ENCODE assay signal across 22 cellular contexts in genomic region chr13:112200200-112200599, GRCh38.
DNase-seq lines count a peak whose midpoint lies in the region; ATAC-seq and TF ChIP-seq lines count a peak whose summit lies in the region.
"Had no signal": no experiment of that assay in that cellular context is flagged by ENCODE, and none has a peak within 500 bp of the region (broad histone marks: within the 10 kb centered on the region; RNA-seq: fewer than 3 reads in every experiment).

No MANE protein-coding gene starts in this region.

- no peak overlapping the region for H3K23ac ChIP-seq in neuronal stem cell (ENCODE audit: low read depth, low read length, poor library complexity)

- peak; percentile 19 for DNase-seq in CD14-positive monocyte (ENCODE audit: low spot score)
- DNase-seq in coronary artery (ENCODE audit: low spot score): peak; percentile 54
- DNase-seq in neuronal stem cell (ENCODE audit: low spot score): no peak
- DNase-seq in aorta: peak; percentile 26 to 44
- DNase-seq in SIG-M5 (lab: John Stamatoyannopoulos, UW): no peak
- DNase-seq in HuH-7.5 (ENCODE audit: low spot score): no peak
- DNase-seq: 8988T; ACHN; AML-193; BE2C; Calu3; CD4-positive, alpha-beta memory T cell; COR-L47; DMS53; DMS79 treated with DMSO at 0.1 percent for 48 hours; GF-D8; GOT3; HFFc6 had no signal

- H3K27ac ChIP-seq in coronary artery (no peak overlapping the region), neuronal stem cell (replicated peaks; ENCODE audit: low read length) (no peak overlapping the region), aorta (ENCODE audit: low read depth in 1 of 2, low read length in 2 of 2) (no peak overlapping the region)
- H3K27ac ChIP-seq: A549; BLaER1 treated with 17β-estradiol and CSF1 and Interleukin-3, amounts not matched to agents 10 nM and 100 nM had no signal

- H2BK120ac ChIP-seq in neuronal stem cell (ENCODE audit: low read depth, low read length): no peak overlapping the region

- H3K18ac ChIP-seq in neuronal stem cell (ENCODE audit: low read length): peak overlapping the region; percentile 68

- H3K27me3 ChIP-seq in neuronal stem cell (ENCODE audit: control insufficient read depth in 3 of 3, insufficient read depth in 3 of 3, low read depth in 1 of 3, low read length in 3 of 3) (no peaks in the 10 kb centered on the region), aorta (ENCODE audit: control insufficient read depth in 1 of 2, insufficient read depth in 2 of 2, low read length in 1 of 2) (no peaks in the 10 kb centered on the region)

- H3K36me3 Mint-ChIP-seq in CD14-positive monocyte: no peaks in the 10 kb centered on the region
- H3K36me3 Mint-ChIP-seq: CD4-positive, alpha-beta memory T cell had no signal

- no peak overlapping the region for H3K4me3 Mint-ChIP-seq in CD14-positive monocyte
- H3K4me3 Mint-ChIP-seq: CD4-positive, alpha-beta memory T cell; HFFc6 had no signal

- no peaks in the 10 kb centered on the region for H3K4me1 Mint-ChIP-seq in CD14-positive monocyte

- no peak overlapping the region for H2AK5ac ChIP-seq in neuronal stem cell (ENCODE audit: low read depth, low read length)

- peaks cover 14 to 21% (median 20%) of the 10 kb centered on the region in 3 donors for H3K27me3 Mint-ChIP-seq in CD14-positive monocyte (ENCODE audit: low read depth in 3 of 3)

- no peak overlapping the region for H3K14ac ChIP-seq in neuronal stem cell (ENCODE audit: low read length)

- H4K91ac ChIP-seq in neuronal stem cell (ENCODE audit: low read depth, low read length, poor library complexity): no peak overlapping the region

- H3K4me3 ChIP-seq in coronary artery: no peak overlapping the region
- no peak overlapping the region for H3K4me3 ChIP-seq in neuronal stem cell (ENCODE audit: low read length in 2 of 2)
- no peak overlapping the region for H3K4me3 ChIP-seq in aorta (ENCODE audit: low read length in 2 of 2)
- H3K4me3 ChIP-seq: A549; BLaER1 treated with 17β-estradiol and CSF1 and Interleukin-3, amounts not matched to agents 10 nM and 100 nM; HAP-1 had no signal

- no peaks in the 10 kb centered on the region for H3K9me3 ChIP-seq in neuronal stem cell (replicated peaks in 1 of 2; ENCODE audit: control insufficient read depth in 2 of 2, insufficient read depth in 1 of 2, low read depth in 1 of 2, low read length in 2 of 2)
- peaks cover 2% of the 10 kb centered on the region for H3K9me3 ChIP-seq in aorta (ENCODE audit: control insufficient read depth, low read length)
- H3K9me3 ChIP-seq: A549; BE2C; BLaER1 treated with 17β-estradiol and CSF1 and Interleukin-3, amounts not matched to agents 10 nM and 100 nM; HAP-1 had no signal

- no peak overlapping the region for H3K9ac ChIP-seq in neuronal stem cell (ENCODE audit: low read depth, low read length, poor library complexity)
- H3K9ac ChIP-seq: BLaER1 treated with 17β-estradiol and CSF1 and Interleukin-3, amounts not matched to agents 10 nM and 100 nM had no signal

- no peak for ATAC-seq in aorta (ENCODE audit: low FRiP score)
- ATAC-seq in esophagus mucosa: no peak
- ATAC-seq: A549 had no signal

- H3K36me3 ChIP-seq in neuronal stem cell (replicated peaks in 1 of 2; ENCODE audit: control insufficient read depth in 2 of 2, insufficient read depth in 2 of 2, low read length in 2 of 2) (no peaks in the 10 kb centered on the region), aorta (ENCODE audit: control insufficient read depth in 1 of 2, insufficient read depth in 2 of 2, low read length in 1 of 2) (no peaks in the 10 kb centered on the region)
- H3K36me3 ChIP-seq: BE2C; BLaER1 treated with 17β-estradiol and CSF1 and Interleukin-3, amounts not matched to agents 10 nM and 100 nM; HAP-1 had no signal

- TF ChIP-seq CTCF in CD14-positive monocyte (IDR thresholded peaks at IDR 0.05) (no peak), coronary artery (IDR thresholded peaks at IDR 0.05) (no peak)

- H3K9me3 Mint-ChIP-seq in CD14-positive monocyte: peaks cover under 1 to 20% (median 9%) of the 10 kb centered on the region in 7 donors

- peak overlapping the region; percentile 36 for H2BK12ac ChIP-seq in neuronal stem cell (ENCODE audit: low read length)

- intact Hi-C loops in CD14-positive monocyte (cut with micrococcal nuclease) (no loop called here), aorta (cut with DNase I) (no loop called here)

- no peak overlapping the region for H3K27ac Mint-ChIP-seq in CD14-positive monocyte
- H3K27ac Mint-ChIP-seq: CD4-positive, alpha-beta memory T cell; HFFc6 had no signal

- WGBS in neuronal stem cell (ENCODE audit: extremely low coverage in 2 of 2, insufficient read length in 2 of 2, insufficient replicate concordance in 1 of 2), 2 donors: no CpG with 5 or more reads among the region's 10 CpGs
- whole genome bisulfite sequencing in aorta, 2 donors: 73 to 80% methylated on average over 10 of the region's 10 CpGs

- H3K4me2 ChIP-seq in neuronal stem cell (ENCODE audit: insufficient read depth, low read length, poor library complexity, severe bottlenecking): no peak overlapping the region
- H3K4me2 ChIP-seq: A549; BLaER1 treated with 17β-estradiol and CSF1 and Interleukin-3, amounts not matched to agents 10 nM and 100 nM had no signal

- no peak overlapping the region for H4K8ac ChIP-seq in neuronal stem cell (ENCODE audit: low read depth, low read length)

- H3K4me1 ChIP-seq in neuronal stem cell (ENCODE audit: control insufficient read depth in 2 of 2, insufficient read depth in 1 of 2, low read depth in 1 of 2, low read length in 2 of 2) (peaks cover 26 to 29% of the 10 kb centered on the region in 2 donors), aorta (ENCODE audit: control insufficient read depth in 1 of 2, insufficient read depth in 2 of 2, low read length in 2 of 2) (no peaks in the 10 kb centered on the region)
- H3K4me1 ChIP-seq: A549, BE2C, HAP-1 had no signal

- no peak overlapping the region for H2BK15ac ChIP-seq in neuronal stem cell (ENCODE audit: low read length)

- no peak overlapping the region for H2AFZ ChIP-seq in neuronal stem cell (ENCODE audit: low read length)

- H3K4ac ChIP-seq in neuronal stem cell (ENCODE audit: low read length): no peak overlapping the region

- H3K79me1 ChIP-seq in neuronal stem cell (ENCODE audit: low read depth, low read length): no peaks in the 10 kb centered on the region

- no peak overlapping the region for H2BK5ac ChIP-seq in neuronal stem cell (ENCODE audit: low read length)

Comparison
In these comparisons a context has a peak if more than half of its experiments do, and no peak if none do; other contexts are left out.
1. DNase-seq: peak in CD14-positive monocyte (single experiment), coronary artery (single experiment) and aorta (2 of 2); none in neuronal stem cell (single experiment), SIG-M5 (single experiment) and HuH-7.5 (single experiment).